Comparison of ENCODE assay signal across 2 cellular contexts in genomic region chr6:79708094-79708791, GRCh38.
A peak's percentile ranks its signal among the peaks of the same experiment; 100 is the strongest.
TF ChIP-seq lines count a peak whose summit lies in the region.

No MANE protein-coding gene starts in this region.

TF ChIP-seq in IMR-90, 13 proteins besides CTCF, POLR2A, EP300 and RAD21 (continued from another document):
- TF ChIP-seq MAFK (IDR thresholded peaks at IDR 0.05; ENCODE audit: low read depth, low read length): peak; percentile 91

TF ChIP-seq in H1, 55 proteins besides CTCF, POLR2A, EP300 and RAD21:
- TF ChIP-seq ATF2 (IDR thresholded peaks at IDR 0.05; ENCODE audit: low read length) (no peak), JUN (IDR thresholded peaks at IDR 0.05; ENCODE audit: low read depth, low read length) (no peak), KDM5A (IDR thresholded peaks at IDR 0.05; ENCODE audit: low read length) (no peak), MAFK (IDR thresholded peaks at IDR 0.05; ENCODE audit: low read depth, low read length) (0 out of 2 replicates have a peak, but pooled peaks have one; percentile 55)
